Comparison of ENCODE assay signal across 14 cellular contexts in the genomic region with DNA sequence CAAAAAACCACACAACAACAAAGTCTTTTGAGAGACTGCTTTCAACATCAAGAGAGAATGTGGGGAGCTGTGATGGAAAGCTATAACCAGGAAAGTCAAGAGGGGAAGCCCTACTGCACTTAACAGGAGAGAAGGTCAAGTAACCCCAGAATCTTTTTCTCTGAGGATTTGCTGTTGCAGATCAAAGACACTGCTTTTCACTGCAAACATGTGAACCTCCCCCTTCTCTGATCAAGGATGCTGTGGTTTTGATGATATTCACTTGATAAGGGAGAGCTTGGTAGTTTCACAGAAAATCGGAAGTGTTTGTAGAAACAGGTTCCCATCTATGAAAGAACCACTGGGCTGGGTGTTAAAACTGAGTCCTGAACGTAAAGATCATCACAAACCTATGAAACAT. TPM values are rescaled to one million over a fixed set of nuclear protein-coding genes. Genes with fewer than 3 reads are reported as not detected.
DNase-seq lines count a peak whose midpoint lies in the region; ATAC-seq and TF ChIP-seq lines count a peak whose summit lies in the region.
"Had no signal": no experiment of that assay in that cellular context is flagged by ENCODE, and none has a peak within 500 bp of the region (broad histone marks: within the 10 kb centered on the region; RNA-seq: fewer than 3 reads in every experiment).

No MANE protein-coding gene starts in this region.

- DNase-seq in activated naive CD4-positive, alpha-beta T cell treated with anti-CD3 and anti-CD28 coated beads for 36 hours, result peak; percentile 23
- DNase-seq in activated naive CD4-positive, alpha-beta T cell treated with anti-CD3 and anti-CD28 coated beads, Interleukin-2, amount 50 U/mL, for 16 hours, result no peak
- DNase-seq in activated CD4-positive, alpha-beta memory T cell treated with anti-CD3 and anti-CD28 coated beads for 36 hours, result no peak
- DNase-seq in foreskin keratinocyte (no peak), vagina (ENCODE audit: extremely low spot score in 2 of 2) (no peak), upper lobe of right lung (no peak), NCI-H2227 treated with DMSO at 0.1 percent for 48 hours (lab: John Stamatoyannopoulos, UW) (no peak)
- DNase-seq: foreskin melanocyte, NCI-H2081, occipital lobe, SHP77 treated with DMSO at 0.1 percent for 48 hours had no signal

- no peaks in the 10 kb centered on the region for H3K9me3 ChIP-seq in vagina
- no peaks in the 10 kb centered on the region for H3K9me3 ChIP-seq in upper lobe of right lung

- H3K4me3 ChIP-seq in vagina, result no peak overlapping the region
- H3K4me3 ChIP-seq in upper lobe of right lung, result no peak overlapping the region

- POLR2A ChIA-PET in activated CD4-positive, alpha-beta memory T cell treated with anti-CD3 and anti-CD28 coated beads for 36 hours (lab: Charles Lee), result interaction anchor here (1.1 kb wide), 1 partner anchor 23 kb away, joined by 3 read pairs; no protein-coding TSS in a partner anchor

- H3K27me3 ChIP-seq in foreskin keratinocyte (no peaks in the 10 kb centered on the region), vagina (no peaks in the 10 kb centered on the region), upper lobe of right lung (no peaks in the 10 kb centered on the region)

- H3K36me3 ChIP-seq in vagina (peaks cover 9 to 75% of the 10 kb centered on the region in 2 donors), upper lobe of right lung (peaks cover 77% of the 10 kb centered on the region)

- TF ChIP-seq CTCF in foreskin keratinocyte (conservative IDR thresholded peaks at IDR 0.05), result no peak
- TF ChIP-seq CTCF in vagina (IDR thresholded peaks at IDR 0.05), result no peak
- TF ChIP-seq CTCF in upper lobe of right lung (IDR thresholded peaks at IDR 0.05), result no peak

- H3K27ac ChIP-seq in foreskin keratinocyte, result peak overlapping the region; percentile 62
- peak overlapping the region; percentile 60 for H3K27ac ChIP-seq in vagina
- no peak overlapping the region for H3K27ac ChIP-seq in upper lobe of right lung

- H3K9me3 Mint-ChIP-seq in activated naive CD4-positive, alpha-beta T cell treated with anti-CD3 and anti-CD28 coated beads for 36 hours, result no peaks in the 10 kb centered on the region
- no peaks in the 10 kb centered on the region for H3K9me3 Mint-ChIP-seq in activated CD4-positive, alpha-beta memory T cell treated with anti-CD3 and anti-CD28 coated beads for 36 hours
- H3K9me3 Mint-ChIP-seq: brain, memory B cell had no signal

- peak overlapping the region; percentile 23 for H3K4me3 Mint-ChIP-seq in activated naive CD4-positive, alpha-beta T cell treated with anti-CD3 and anti-CD28 coated beads for 36 hours
- peak overlapping the region; percentile 14 for H3K4me3 Mint-ChIP-seq in activated CD4-positive, alpha-beta memory T cell treated with anti-CD3 and anti-CD28 coated beads for 36 hours
- H3K4me3 Mint-ChIP-seq: memory B cell had no signal

- H3K27me3 Mint-ChIP-seq in activated naive CD4-positive, alpha-beta T cell treated with anti-CD3 and anti-CD28 coated beads for 36 hours (ENCODE audit: low read depth), result no peaks in the 10 kb centered on the region
- H3K27me3 Mint-ChIP-seq in activated CD4-positive, alpha-beta memory T cell treated with anti-CD3 and anti-CD28 coated beads for 36 hours, result no peaks in the 10 kb centered on the region
- H3K27me3 Mint-ChIP-seq: memory B cell had no signal

- intact Hi-C loops in activated naive CD4-positive, alpha-beta T cell treated with anti-CD3 and anti-CD28 coated beads for 36 hours (cut with micrococcal nuclease), result loop anchor here (10.0 kb wide), 2 partner anchors 629 to 1881 kb away; partner anchors contain the start of gene MEF2D
- intact Hi-C loops in activated CD4-positive, alpha-beta memory T cell treated with anti-CD3 and anti-CD28 coated beads for 36 hours (cut with micrococcal nuclease), result no loop called here
- intact Hi-C loops in vagina (cut with DNase I) (no loop called here), upper lobe of right lung (cut with DNase I) (no loop called here)

- H3K27ac Mint-ChIP-seq in activated naive CD4-positive, alpha-beta T cell treated with anti-CD3 and anti-CD28 coated beads for 36 hours, result peak overlapping the region; percentile 81
- peak overlapping the region; percentile 59 for H3K27ac Mint-ChIP-seq in activated CD4-positive, alpha-beta memory T cell treated with anti-CD3 and anti-CD28 coated beads for 36 hours
- H3K27ac Mint-ChIP-seq: memory B cell had no signal

- TF ChIP-seq POLR2A in vagina (IDR thresholded peaks at IDR 0.05), result no peak

- H3K4me1 Mint-ChIP-seq in activated naive CD4-positive, alpha-beta T cell treated with anti-CD3 and anti-CD28 coated beads for 36 hours (ENCODE audit: low read depth), result peaks cover 52% of the 10 kb centered on the region
- peaks cover 65% of the 10 kb centered on the region for H3K4me1 Mint-ChIP-seq in activated CD4-positive, alpha-beta memory T cell treated with anti-CD3 and anti-CD28 coated beads for 36 hours (ENCODE audit: low read depth)

- peaks cover 28% of the 10 kb centered on the region for H3K4me1 ChIP-seq in foreskin keratinocyte
- H3K4me1 ChIP-seq in vagina, result peaks cover 59% of the 10 kb centered on the region
- peaks cover 37% of the 10 kb centered on the region for H3K4me1 ChIP-seq in upper lobe of right lung

- peaks cover 48% of the 10 kb centered on the region for H3K36me3 Mint-ChIP-seq in activated naive CD4-positive, alpha-beta T cell treated with anti-CD3 and anti-CD28 coated beads for 36 hours (ENCODE audit: low read depth)
- H3K36me3 Mint-ChIP-seq in activated CD4-positive, alpha-beta memory T cell treated with anti-CD3 and anti-CD28 coated beads for 36 hours, result peaks cover 60% of the 10 kb centered on the region

- no peak for ATAC-seq in foreskin keratinocyte
- ATAC-seq in upper lobe of right lung, result no peak
- no peak for ATAC-seq in GM18519 (IDR thresholded peaks at IDR 0.05; ENCODE audit: low FRiP score, unreplicated experiment)

- CTCF ChIA-PET in activated naive CD4-positive, alpha-beta T cell treated with anti-CD3 and anti-CD28 coated beads for 36 hours (lab: Charles Lee), result interaction anchor here (2.1 to 5.5 kb wide), 2 partner anchors 21 to 44 kb away, joined by 7 to 45 read pairs; no protein-coding TSS in a partner anchor
- CTCF ChIA-PET in activated CD4-positive, alpha-beta memory T cell treated with anti-CD3 and anti-CD28 coated beads for 36 hours (lab: Charles Lee), result interaction anchor here (3.7 to 9.5 kb wide), 2 partner anchors 22 to 44 kb away, joined by 60 to 92 read pairs; no protein-coding TSS in a partner anchor

RNA-seq across cellular contexts. Expression of gene ETV3, which starts 4.8 kb away (rescaled TPM):
- total RNA-seq in activated naive CD4-positive, alpha-beta T cell treated with anti-CD3 and anti-CD28 coated beads for 36 hours, result 10 to 100 TPM; 23.2 to 23.3 TPM
- total RNA-seq in activated CD4-positive, alpha-beta memory T cell treated with anti-CD3 and anti-CD28 coated beads for 36 hours, result 10 to 100 TPM; 30.9 to 32.4 TPM
- total RNA-seq in foreskin keratinocyte (26.2 and 27.0 TPM in 2 replicates), vagina (37.3 TPM), upper lobe of right lung (39.2 TPM)
- 5.9 and 7.3 TPM in 2 replicates for polyA plus RNA-seq in foreskin keratinocyte

RNA-seq across cellular contexts. Expression of gene ETV3L, which starts 33.8 kb away (rescaled TPM):
- total RNA-seq in activated naive CD4-positive, alpha-beta T cell treated with anti-CD3 and anti-CD28 coated beads for 36 hours, result not detected
- total RNA-seq in activated CD4-positive, alpha-beta memory T cell treated with anti-CD3 and anti-CD28 coated beads for 36 hours, result not detected
- total RNA-seq in foreskin keratinocyte (not detected in 2 replicates), vagina (not detected), upper lobe of right lung (not detected)
- not detected in 2 replicates for polyA plus RNA-seq in foreskin keratinocyte
- total RNA-seq: occipital lobe had no signal
